In the genomic region with DNA sequence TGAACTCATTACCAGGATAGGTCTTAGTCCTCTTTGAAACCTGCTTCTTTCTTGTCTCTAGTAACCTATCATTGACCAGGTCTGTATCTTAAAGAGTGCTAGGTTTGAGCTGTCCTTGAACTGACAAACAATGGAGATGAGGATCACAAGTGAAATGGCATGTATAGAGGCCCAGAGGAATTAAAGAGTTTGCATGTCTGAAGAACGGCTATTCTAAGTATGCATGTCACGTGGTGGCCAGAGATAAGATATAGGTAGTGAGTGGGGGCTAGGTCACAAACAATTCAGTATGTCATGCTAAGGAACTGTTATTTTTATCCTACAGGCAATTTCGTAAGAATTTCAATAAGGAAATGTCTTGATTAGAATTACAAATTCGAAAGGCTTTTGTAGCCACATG, we compare ENCODE assay signal across 20 cellular contexts.
DNase-seq lines count a peak whose midpoint lies in the region; ATAC-seq, FAIRE-seq and TF ChIP-seq lines count a peak whose summit lies in the region.
"Had no signal": no experiment of that assay in that cellular context is flagged by ENCODE, and none has a peak within 500 bp of the region (broad histone marks: within the 10 kb centered on the region; RNA-seq: fewer than 3 reads in every experiment).

No MANE protein-coding gene starts in this region.

- H2AFZ ChIP-seq in astrocyte (ENCODE audit: low read depth, low read length): peak overlapping the region; percentile 8

- H3K9me3 ChIP-seq in HAP-1: no peaks in the 10 kb centered on the region
- no peaks in the 10 kb centered on the region for H3K9me3 ChIP-seq in astrocyte (ENCODE audit: insufficient read depth, low read depth, low read length)
- H3K9me3 ChIP-seq in pancreas: no peaks in the 10 kb centered on the region
- H3K9me3 ChIP-seq: BE2C, Caco-2 had no signal

- H3K4me3 ChIP-seq in HAP-1: no peak overlapping the region
- no peak overlapping the region for H3K4me3 ChIP-seq in astrocyte (ENCODE audit: insufficient read depth, low read depth, low read length)
- no peak overlapping the region for H3K4me3 ChIP-seq in fibroblast of villous mesenchyme (ENCODE audit: low read depth, low read length)
- no peak overlapping the region for H3K4me3 ChIP-seq in pancreas

- peak overlapping the region; percentile 15 for H3K9ac ChIP-seq in astrocyte (ENCODE audit: low read length)

- H3K9me3 Mint-ChIP-seq in astrocyte (ENCODE audit: unreplicated experiment): no peaks in the 10 kb centered on the region
- H3K9me3 Mint-ChIP-seq in osteocyte (ENCODE audit: unreplicated experiment): no peaks in the 10 kb centered on the region
- H3K9me3 Mint-ChIP-seq: CD4-positive, CD25-positive, alpha-beta regulatory T cell; H9; IgD-negative memory B cell had no signal

- H3K27me3 ChIP-seq in HAP-1 (ENCODE audit: low read depth): no peaks in the 10 kb centered on the region
- H3K27me3 ChIP-seq in astrocyte (ENCODE audit: insufficient read depth, low read length): no peaks in the 10 kb centered on the region
- H3K27me3 ChIP-seq in pancreas: no peaks in the 10 kb centered on the region
- H3K27me3 ChIP-seq: BE2C had no signal

- H3K27ac Mint-ChIP-seq in astrocyte (ENCODE audit: unreplicated experiment) (no peak overlapping the region), osteocyte (ENCODE audit: unreplicated experiment) (peak overlapping the region; percentile 50)
- H3K27ac Mint-ChIP-seq: CD4-positive, CD25-positive, alpha-beta regulatory T cell; H9; IgD-negative memory B cell had no signal

- no peaks in the 10 kb centered on the region for H3K36me3 Mint-ChIP-seq in astrocyte (ENCODE audit: low read depth, unreplicated experiment)
- peaks cover 5% of the 10 kb centered on the region for H3K36me3 Mint-ChIP-seq in osteocyte (ENCODE audit: unreplicated experiment)
- H3K36me3 Mint-ChIP-seq: CD4-positive, CD25-positive, alpha-beta regulatory T cell; IgD-negative memory B cell had no signal

- ATAC-seq in GM18519 (IDR thresholded peaks at IDR 0.05; ENCODE audit: low FRiP score, unreplicated experiment) (no peak), pancreas (no peak), HG02759 (IDR thresholded peaks at IDR 0.05; ENCODE audit: unreplicated experiment) (no peak)

- no peaks in the 10 kb centered on the region for H3K79me2 ChIP-seq in astrocyte (ENCODE audit: insufficient read depth, low read length)

- H3K27ac ChIP-seq in astrocyte (ENCODE audit: low read depth, low read length) (peak overlapping the region; percentile 58), pancreas (no peak overlapping the region)

- 53 to 62% methylated on average over 4 of the region's 4 CpGs for WGBS in pancreas, 2 donors

- in situ Hi-C loops in HAP-1 (cut with MboI; ENCODE audit: low sequenced_read_pairs): loop anchor here (25.0 kb wide), 1 partner anchor 1482 kb away; the partner anchor contains the start of gene INHBA

- H3K36me3 ChIP-seq in HAP-1 (replicated peaks): no peaks in the 10 kb centered on the region
- no peaks in the 10 kb centered on the region for H3K36me3 ChIP-seq in astrocyte (ENCODE audit: insufficient read depth, low read length)
- H3K36me3 ChIP-seq in pancreas: no peaks in the 10 kb centered on the region
- H3K36me3 ChIP-seq: BE2C had no signal

- H3K4me1 ChIP-seq in HAP-1: peaks cover 5% of the 10 kb centered on the region; the same call in 1 of the 2 replicates
- no peaks in the 10 kb centered on the region for H3K4me1 ChIP-seq in astrocyte (ENCODE audit: insufficient read depth, low read length)
- H3K4me1 ChIP-seq in pancreas: peaks cover 0 to 8% (median 4%) of the 10 kb centered on the region in 3 donors
- H3K4me1 ChIP-seq: BE2C had no signal

- peak; percentile 20 for FAIRE-seq in astrocyte (lab: Jason Lieb, UNC)
- no peak for FAIRE-seq in pancreas (lab: Jason Lieb, UNC)
- FAIRE-seq: A204.1, HTR-8/SVneo had no signal

- H3K4me2 ChIP-seq in astrocyte (ENCODE audit: low read length): no peak overlapping the region

- TF ChIP-seq CTCF in astrocyte (IDR thresholded peaks at IDR 0.05; ENCODE audit: insufficient read depth, low read depth, low read length) (no peak), fibroblast of villous mesenchyme (IDR thresholded peaks at IDR 0.05; ENCODE audit: insufficient read depth, low read depth, low read length) (no peak), osteocyte (IDR thresholded peaks at IDR 0.05) (no peak), pancreas (IDR thresholded peaks at IDR 0.05) (no peak)

- peak; percentile 14 to 37 for DNase-seq in HAP-1 (ENCODE audit: low spot score in 2 of 2)
- peak; percentile 51 for DNase-seq in astrocyte (ENCODE audit: low read depth)
- peak; percentile 19 for DNase-seq in fibroblast of villous mesenchyme (ENCODE audit: low read depth)
- no peak for DNase-seq in osteocyte (ENCODE audit: extremely low spot score, unreplicated experiment)
- no peak for DNase-seq in DMS79 treated with DMSO at 0.1 percent for 48 hours (lab: John Stamatoyannopoulos, UW)
- no peak for DNase-seq in pancreas
- DNase-seq: BE2C; CD4-positive, CD25-positive, alpha-beta regulatory T cell; GDM1; H9; NCI-H1092 treated with DMSO at 0.1 percent for 48 hours; NCI-H146; NCI-H2029 treated with DMSO at 0.1 percent for 48 hours; Right ventricle myocardium superior had no signal

- H4K20me1 ChIP-seq in astrocyte (ENCODE audit: insufficient read depth, low read length): no peaks in the 10 kb centered on the region

- H3K4me3 Mint-ChIP-seq in astrocyte (ENCODE audit: unreplicated experiment): no peak overlapping the region
- no peak overlapping the region for H3K4me3 Mint-ChIP-seq in osteocyte (ENCODE audit: unreplicated experiment)
- H3K4me3 Mint-ChIP-seq: CD4-positive, CD25-positive, alpha-beta regulatory T cell; H9; IgD-negative memory B cell had no signal

- intact Hi-C loops in pancreas (cut with DNase I): no loop called here

- H3K27me3 Mint-ChIP-seq in astrocyte (ENCODE audit: low read depth, unreplicated experiment): no peaks in the 10 kb centered on the region
- H3K27me3 Mint-ChIP-seq in osteocyte (ENCODE audit: unreplicated experiment): no peaks in the 10 kb centered on the region
- H3K27me3 Mint-ChIP-seq: CD4-positive, CD25-positive, alpha-beta regulatory T cell; IgD-negative memory B cell had no signal

- H3K4me1 Mint-ChIP-seq in astrocyte (ENCODE audit: low read depth, unreplicated experiment): peaks cover 8% of the 10 kb centered on the region
- H3K4me1 Mint-ChIP-seq in osteocyte (ENCODE audit: unreplicated experiment): peaks cover 16% of the 10 kb centered on the region
- H3K4me1 Mint-ChIP-seq: IgD-negative memory B cell had no signal

Comparison
In these comparisons a context has a peak if more than half of its experiments do, and no peak if none do; other contexts are left out.
1. DNase-seq: peak in HAP-1 (2 of 2), astrocyte (single experiment) and fibroblast of villous mesenchyme (single experiment); none in osteocyte (single experiment), DMS79 treated with DMSO at 0.1 percent for 48 hours (single experiment) and pancreas (0 of 6).